In genomic region chr20:34583524-34583923, GRCh38 we compare ENCODE assay signal across 20 cellular contexts. TPM values are rescaled to one million over a fixed set of nuclear protein-coding genes. Genes with fewer than 3 reads are reported as not detected.
A peak's percentile ranks its signal among the peaks of the same experiment; 100 is the strongest.
DNase-seq lines count a peak whose midpoint lies in the region; ATAC-seq, FAIRE-seq and TF ChIP-seq lines count a peak whose summit lies in the region.
"Had no signal": no experiment of that assay in that cellular context is flagged by ENCODE, and none has a peak within 500 bp of the region (broad histone marks: within the 10 kb centered on the region; RNA-seq: fewer than 3 reads in every experiment).

No MANE protein-coding gene starts in this region.

- TF ChIP-seq POLR2A in HepG2 (IDR thresholded peaks at IDR 0.05; ENCODE audit: insufficient read depth in 1 of 2, low read depth in 2 of 2, low read length in 2 of 2), result no peak
- TF ChIP-seq POLR2A in right lobe of liver (IDR thresholded peaks at IDR 0.05), result no peak

- in situ Hi-C loops in HepG2 (cut with HindIII; ENCODE audit: extremely low pct_ligation_motif_present, low pct_unique_long_range_greater_than_20kb), result no loop called here

- TF ChIP-seq CTCF in HepG2 (CRISPR knock-in tag; IDR thresholded peaks at IDR 0.05) (no peak), right lobe of liver (IDR thresholded peaks at IDR 0.05) (no peak), progenitor cell of endocrine pancreas (IDR thresholded peaks at IDR 0.05; ENCODE audit: unreplicated experiment) (no peak)

- H3K27me3 ChIP-seq in HepG2 (ENCODE audit: control insufficient read depth in 1 of 2, insufficient read depth in 2 of 2, low read length in 2 of 2) (no peaks in the 10 kb centered on the region), right lobe of liver (no peaks in the 10 kb centered on the region)

- peaks cover 36% of the 10 kb centered on the region for H3K4me1 ChIP-seq in HepG2 (ENCODE audit: insufficient read depth, low read length)
- H3K4me1 ChIP-seq in right lobe of liver, result no peaks in the 10 kb centered on the region

- no peaks in the 10 kb centered on the region for H3K9me3 Mint-ChIP-seq in progenitor cell of endocrine pancreas (ENCODE audit: low read depth)
- H3K9me3 Mint-ChIP-seq: activated naive CD4-positive, alpha-beta T cell treated with anti-CD3 and anti-CD28 coated beads, Interleukin-2, amount 50 U/mL, for 72 hours; activated T-cell treated with anti-CD3 and anti-CD28 coated beads, Interleukin-2, amount 50 U/mL, for 72 hours; natural killer cell had no signal

- TF ChIP-seq RAD21 in HepG2 (CRISPR knock-in tag; IDR thresholded peaks at IDR 0.05), result no peak

- no peaks in the 10 kb centered on the region for H3K27me3 Mint-ChIP-seq in progenitor cell of endocrine pancreas

- no peak for ATAC-seq in HepG2
- ATAC-seq in right lobe of liver, result no peak
- peak; percentile 33 to 56 for ATAC-seq in left cardiac atrium
- ATAC-seq: activated naive CD4-positive, alpha-beta T cell treated with anti-CD3 and anti-CD28 coated beads, Interleukin-2, amount 50 U/mL, for 72 hours; activated T-cell treated with anti-CD3 and anti-CD28 coated beads, Interleukin-2, amount 50 U/mL, for 72 hours; natural killer cell had no signal

- intact Hi-C loops in HepG2 (cut with micrococcal nuclease; ENCODE audit: unreplicated experiment), result no loop called here
- intact Hi-C loops in right lobe of liver (cut with DNase I), result no loop called here
- intact Hi-C loops in left cardiac atrium (cut with DNase I), result loop anchor here in 1 of 2 donors (10.0 kb wide), 1 partner anchor 121 kb away; the partner anchor contains the start of gene TP53INP2

- no peak overlapping the region for H3K4me3 ChIP-seq in HepG2 (replicated peaks in 1 of 3; ENCODE audit: insufficient read depth in 1 of 3, low read depth in 2 of 3, low read length in 3 of 3)
- no peak overlapping the region for H3K4me3 ChIP-seq in right lobe of liver

- no peaks in the 10 kb centered on the region for H3K79me2 ChIP-seq in HepG2 (ENCODE audit: insufficient read depth, low read length)

- POLR2A ChIA-PET in HepG2 (lab: Yijun Ruan, JAX), result interaction anchor here (0.9 to 1.6 kb wide), 3 partner anchors 38 to 96 kb away, joined by 3 to 6 read pairs (median 3); partner anchors contain the start of gene PIGU

- no peak overlapping the region for H3K9ac ChIP-seq in HepG2 (ENCODE audit: insufficient read depth, low read depth, low read length)

- H3K27ac Mint-ChIP-seq in progenitor cell of endocrine pancreas, result peak overlapping the region; percentile 45
- H3K27ac Mint-ChIP-seq: activated T-cell treated with anti-CD3 and anti-CD28 coated beads, Interleukin-2, amount 50 U/mL, for 72 hours; natural killer cell had no signal

- TF ChIP-seq EP300 in HepG2 (IDR thresholded peaks at IDR 0.05; ENCODE audit: low read depth in 2 of 2, low read length in 2 of 2), result no peak
- TF ChIP-seq EP300 in HepG2 (CRISPR knock-in tag; IDR thresholded peaks at IDR 0.05; ENCODE audit: borderline replicate concordance), result no peak

- no TSS peak for BruUV-seq in HepG2 (replicated peaks; lab: Mats Ljungman, UMichigan)

- H3K36me3 ChIP-seq in HepG2 (replicated peaks in 1 of 2; ENCODE audit: control insufficient read depth in 1 of 2, insufficient read depth in 2 of 2, low read length in 2 of 2), result peaks cover 22 to 83% of the 10 kb centered on the region in 2 experiments
- H3K36me3 ChIP-seq in right lobe of liver, result peaks cover 0 to 7% (median 0%) of the 10 kb centered on the region in 4 donors

- H3K9me3 ChIP-seq in HepG2 (ENCODE audit: low read length) (no peaks in the 10 kb centered on the region), right lobe of liver (no peaks in the 10 kb centered on the region)

- FAIRE-seq in HepG2 (lab: Jason Lieb, UNC), result no peak
- FAIRE-seq: astrocyte, small intestine had no signal

- no peak for DNase-seq in HepG2 (ENCODE audit: low spot score)
- no peak for DNase-seq in right lobe of liver
- no peak for DNase-seq in left cardiac atrium
- DNase-seq in progenitor cell of endocrine pancreas (ENCODE audit: low spot score, unreplicated experiment), result no peak
- DNase-seq in mucosa of gallbladder (ENCODE audit: low spot score), result no peak
- no peak for DNase-seq in 8988T
- no peak for DNase-seq in NOMO-1 treated with dmso at 0.1 percent for 144 hours (lab: John Stamatoyannopoulos, UW; ENCODE audit: unreplicated experiment)
- no peak for DNase-seq in stimulated activated CD4-positive, alpha-beta T cell treated with anti-CD3 and anti-CD28 coated beads, Interleukin-4, amount 100 ng/mL, for 24 hours
- DNase-seq: ACHN; activated CD4-positive, CD25-positive, alpha-beta regulatory T cell; activated T-cell treated with anti-CD3 and anti-CD28 coated beads, Interleukin-2, amount 50 U/mL, for 72 hours; natural killer cell; NCI-H1436; NCI-H524 treated with DMSO at 0.1 percent for 48 hours; RPMI8226; stimulated activated CD4-positive, alpha-beta T cell treated with anti-CD3 and anti-CD28 coated beads, Interleukin-2, amount 100 ng/mL, for 48 hours; T1000 had no signal

- H2AFZ ChIP-seq in HepG2 (ENCODE audit: low read length), result no peak overlapping the region

- peaks cover 8% of the 10 kb centered on the region for H3K4me1 Mint-ChIP-seq in progenitor cell of endocrine pancreas (ENCODE audit: low read depth)

- H3K27ac ChIP-seq in HepG2 (ENCODE audit: extremely low read length, insufficient read depth, low read length) (no peak overlapping the region), right lobe of liver (no peak overlapping the region)

- WGBS in HepG2 (ENCODE audit: low lambda C conversion rate), result 96% methylated on average over 6 of the region's 6 CpGs
- WGBS in right lobe of liver (ENCODE audit: insufficient coverage, low coverage, low lambda C conversion rate, missing lambda C conversion rate), result no CpG with 5 or more reads among the region's 6 CpGs

- CTCF ChIA-PET in HepG2 (lab: Yijun Ruan, JAX; ENCODE audit: low intra/inter-chr PET ratio, low total read pairs), result no interaction called here

- peaks cover 9% of the 10 kb centered on the region for H3K36me3 Mint-ChIP-seq in progenitor cell of endocrine pancreas (ENCODE audit: insufficient read depth)
- H3K36me3 Mint-ChIP-seq: natural killer cell had no signal

- H3K4me3 Mint-ChIP-seq in progenitor cell of endocrine pancreas (ENCODE audit: low read depth), result no peak overlapping the region
- H3K4me3 Mint-ChIP-seq: activated T-cell treated with anti-CD3 and anti-CD28 coated beads, Interleukin-2, amount 50 U/mL, for 72 hours; natural killer cell had no signal

- no peak overlapping the region for H3K4me2 ChIP-seq in HepG2 (ENCODE audit: low read depth, low read length)

- H4K20me1 ChIP-seq in HepG2 (ENCODE audit: insufficient read depth, low read length), result no peaks in the 10 kb centered on the region

TF ChIP-seq in HepG2, 621 proteins besides CTCF, POLR2A, EP300 and RAD21 (continues in another document):
- TF ChIP-seq NRL (CRISPR knock-in tag; IDR thresholded peaks at IDR 0.05; ENCODE audit: borderline replicate concordance), result 0 out of 2 replicates have a peak, but pooled peaks have one; percentile 33
- no peak for TF ChIP-seq ZNF33B (CRISPR knock-in tag; IDR thresholded peaks at IDR 0.05)

RNA-seq across cellular contexts. Expression of gene MAP1LC3A, which starts 25.0 kb away (rescaled TPM):
- not detected in 2 replicates for total RNA-seq in HepG2 (2016; rRNA removed; fragmentation: Illumina TruSeq; extraction: Trizol)
- total RNA-seq in HepG2 (2016; cell fraction: cytosol; rRNA removed; fragmentation: Illumina TruSeq; extraction: Trizol; ENCODE audit: low read depth), result not detected in 2 replicates
- total RNA-seq in HepG2 (2016; cell fraction: insoluble cytoplasmic fraction; rRNA removed; fragmentation: Illumina TruSeq; extraction: Trizol), result not detected in 2 replicates
- total RNA-seq in HepG2 (2016; cell fraction: membrane; rRNA removed; fragmentation: Illumina TruSeq; extraction: Trizol), result not detected in 2 replicates
- not detected in 2 replicates for total RNA-seq in HepG2 (2016; cell fraction: nucleus; rRNA removed; fragmentation: Illumina TruSeq; extraction: Trizol)
- polyA plus RNA-seq in HepG2 (2011; rRNA removed), result not detected in 2 replicates
- polyA plus RNA-seq in HepG2 (2011; cell fraction: cytosol; rRNA removed), result not detected in 2 replicates
- 0.17 TPM in 1 of 2 replicates, not detected in the other for polyA plus RNA-seq in HepG2 (2011; cell fraction: nucleus; rRNA removed)
- polyA plus RNA-seq in HepG2 (2012), result not detected in 2 replicates
- not detected in 2 replicates for polyA plus RNA-seq in HepG2 (2016; cell fraction: cytosol; fragmentation: Illumina TruSeq; extraction: Trizol; ENCODE audit: low read depth)
- not detected in 2 replicates for polyA plus RNA-seq in HepG2 (2016; cell fraction: insoluble cytoplasmic fraction; fragmentation: Illumina TruSeq; extraction: Trizol; ENCODE audit: low read depth)
- not detected in 2 replicates for polyA plus RNA-seq in HepG2 (2016; cell fraction: membrane; fragmentation: Illumina TruSeq; extraction: Trizol; ENCODE audit: low read depth)
- not detected in 2 replicates for polyA plus RNA-seq in HepG2 (2016; cell fraction: nucleus; fragmentation: Illumina TruSeq; extraction: Trizol; ENCODE audit: insufficient read depth, low read depth)
- not detected in 2 replicates for polyA minus RNA-seq in HepG2 (2011; rRNA and poly(A)+ RNA removed; ENCODE audit: low replicate concordance)
- polyA minus RNA-seq in HepG2 (2011; cell fraction: cytosol; rRNA and poly(A)+ RNA removed), result not detected in 2 replicates
- polyA minus RNA-seq in HepG2 (2011; cell fraction: nucleus; rRNA and poly(A)+ RNA removed), result not detected in 2 replicates
- 10 to 100 TPM; 14.4 to 39.6 (median 26.3) TPM for total RNA-seq in right lobe of liver
- 10 to 100 TPM; 76.7 to 85.7 TPM for total RNA-seq in left cardiac atrium
- 43.8 and 52.8 TPM in 2 replicates for total RNA-seq in progenitor cell of endocrine pancreas
- 94.4 TPM for total RNA-seq in mucosa of gallbladder

Comparison
In these comparisons a context has a peak if more than half of its experiments do, and no peak if none do; other contexts are left out.
1. RNA of gene MAP1LC3A, which starts 25.0 kb away (total RNA-seq): 94.4 TPM in mucosa of gallbladder (single experiment), 76.7 to 85.7 TPM in left cardiac atrium, 43.8 to 52.8 TPM in progenitor cell of endocrine pancreas and 14.4 to 39.6 TPM in right lobe of liver; not detected in HepG2; every median in the first group is over 10 times any median in the second.
2. ATAC-seq: peak in left cardiac atrium (2 of 2); none in HepG2 (single experiment) and right lobe of liver (0 of 4).